In genomic region chr12:126747530-126748149, GRCh38 we compare ENCODE assay signal across 9 cellular contexts.
DNase-seq lines count a peak whose midpoint lies in the region; ATAC-seq, FAIRE-seq and TF ChIP-seq lines count a peak whose summit lies in the region.
"Had no signal": no experiment of that assay in that cellular context is flagged by ENCODE, and none has a peak within 500 bp of the region (broad histone marks: within the 10 kb centered on the region; RNA-seq: fewer than 3 reads in every experiment).

No MANE protein-coding gene starts in this region.

- peaks cover 0 to 10% (median 0%) of the 10 kb centered on the region in 9 donors for H3K27me3 ChIP-seq in heart left ventricle

- POLR2A ChIA-PET in HEK293 (lab: Yijun Ruan, JAX): no interaction called here

- intact Hi-C loops in heart left ventricle (cut with DNase I) (loop anchor here in 9 of 10 donors (5.0 to 10.0 kb wide), 6 partner anchors 1210 to 1565 kb away; partner anchors contain the start of gene TMEM132B (in 4 of the 9)), lower leg skin (cut with DNase I; ENCODE audit: low total_unique reads) (no loop called here)

- H3K9me3 ChIP-seq in HEK293 (ENCODE audit: control insufficient read depth, insufficient read depth, low read depth, low read length) (no peaks in the 10 kb centered on the region), heart left ventricle (no peaks in the 10 kb centered on the region)

- CTCF ChIA-PET in HEK293 (lab: Yijun Ruan, JAX): interaction anchor here (0.5 to 2.0 kb wide), 25 partner anchors 9 to 1565 kb away, joined by 3 to 18 read pairs (median 4); no protein-coding TSS in a partner anchor

- 46 to 52% (median 48%) methylated on average over 11 of the region's 11 CpGs for WGBS in heart left ventricle, 4 donors
- WGBS in lower leg skin, 2 donors: 47 to 49% methylated on average over 11 of the region's 11 CpGs

- TF ChIP-seq POLR2A in heart left ventricle (IDR thresholded peaks at IDR 0.05): no peak
- no peak for TF ChIP-seq POLR2A in lower leg skin (IDR thresholded peaks at IDR 0.05)

- H3K36me3 ChIP-seq in HEK293 (ENCODE audit: control insufficient read depth in 2 of 2, insufficient read depth in 1 of 2, low read length in 2 of 2) (no peaks in the 10 kb centered on the region), heart left ventricle (no peaks in the 10 kb centered on the region)

- no peak overlapping the region for H3K4me3 ChIP-seq in HEK293 (ENCODE audit: low read depth, low read length)
- no peak overlapping the region for H3K4me3 ChIP-seq in heart left ventricle
- H3K4me3 ChIP-seq in lower leg skin (ENCODE audit: low read depth, poor library complexity, severe bottlenecking): no peak overlapping the region

- no peak; the same call in 1 of the 2 replicates for TF ChIP-seq CTCF in HEK293 (tag by site-specific recombination; IDR thresholded peaks at IDR 0.05)
- peak; percentile 75 to 95 (median 87) for TF ChIP-seq CTCF in heart left ventricle (IDR thresholded peaks at IDR 0.05)
- TF ChIP-seq CTCF in lower leg skin (IDR thresholded peaks at IDR 0.05): no peak

- FAIRE-seq in RCC 7860 (lab: Jason Lieb, UNC): no peak
- FAIRE-seq: TTC549 had no signal

- ATAC-seq in heart left ventricle (peak in 1 of 4 donors; percentile 42), HG02981 (IDR thresholded peaks at IDR 0.05; ENCODE audit: unreplicated experiment) (no peak)

- DNase-seq in Daoy (ENCODE audit: low read depth): peak; percentile 51
- DNase-seq in RCC 7860 (ENCODE audit: low spot score): peak; percentile 17
- peak; percentile 15 for DNase-seq in activated gamma-delta T cell (lab: John Stamatoyannopoulos, UW)
- DNase-seq in heart left ventricle: peak in 4 of 5 donors; percentile 15 to 73 (median 32)
- DNase-seq in stimulated activated CD4-positive, alpha-beta T cell treated with anti-CD3 and anti-CD28 coated beads, Interleukin-12 subunit alpha, Interleukin-12 subunit beta, amount 100 ng/mL, for 48 hours (ENCODE audit: low read depth in 2 of 3, low spot score in 1 of 3): peak; percentile 31 to 50 (median 36)
- no peak for DNase-seq in lower leg skin (ENCODE audit: low spot score in 2 of 2)

- H3K4me1 ChIP-seq in HEK293 (ENCODE audit: control insufficient read depth, insufficient read depth, low read length): no peaks in the 10 kb centered on the region
- no peaks in the 10 kb centered on the region for H3K4me1 ChIP-seq in heart left ventricle

- H3K27ac ChIP-seq in HEK293 (ENCODE audit: extremely low read depth, low read depth, low read length) (no peak overlapping the region), heart left ventricle (no peak overlapping the region)

TF ChIP-seq in HEK293, 187 proteins besides CTCF, POLR2A, EP300 and RAD21:
- no peak for TF ChIP-seq PRDM2 (tag by site-specific recombination; IDR thresholded peaks at IDR 0.05; ENCODE audit: borderline replicate concordance)
- peak; percentile 12 for TF ChIP-seq ZNF654 (tag by site-specific recombination; IDR thresholded peaks at IDR 0.05; ENCODE audit: low read depth)
- TF ChIP-seq ZNF747 (tag by site-specific recombination; IDR thresholded peaks at IDR 0.05): no peak
- no peak for TF ChIP-seq ZNF76 (tag by site-specific recombination; IDR thresholded peaks at IDR 0.05; ENCODE audit: borderline replicate concordance, low read depth)
TF ChIP-seq in HEK293: peak in this region for 1.

Comparison
In these comparisons a context has a peak if more than half of its experiments do, and no peak if none do; other contexts are left out.
1. DNase-seq: peak in Daoy (single experiment), RCC 7860 (single experiment), activated gamma-delta T cell (single experiment), heart left ventricle (4 of 5) and stimulated activated CD4-positive, alpha-beta T cell treated with anti-CD3 and anti-CD28 coated beads, Interleukin-12 subunit alpha, Interleukin-12 subunit beta, amount 100 ng/mL, for 48 hours (3 of 3); none in lower leg skin (0 of 2).
2. CTCF ChIP-seq: peak in heart left ventricle (12 of 12); none in HEK293 (single experiment) and lower leg skin (0 of 3).